ENCODE assay signal across 11 cellular contexts in genomic region chr17:38732376-38733314, GRCh38. TPM values are rescaled to one million over a fixed set of nuclear protein-coding genes. Genes with fewer than 3 reads are reported as not detected.
DNase-seq lines count a peak whose midpoint lies in the region; ATAC-seq and TF ChIP-seq lines count a peak whose summit lies in the region.
"Had no signal": no experiment of that assay in that cellular context is flagged by ENCODE, and none has a peak within 500 bp of the region (broad histone marks: within the 10 kb centered on the region; RNA-seq: fewer than 3 reads in every experiment).

No MANE protein-coding gene starts in this region.

- no peaks in the 10 kb centered on the region for H3K79me1 ChIP-seq in neuronal stem cell (ENCODE audit: low read depth, low read length)

- no peak overlapping the region for H2AK5ac ChIP-seq in neuronal stem cell (ENCODE audit: low read depth, low read length)

- peak overlapping the region; percentile 34 for H3K27ac Mint-ChIP-seq in Caco-2 (ENCODE audit: unreplicated experiment)

- TF ChIP-seq CTCF in Caco-2 (IDR thresholded peaks at IDR 0.05; ENCODE audit: insufficient read depth in 1 of 2, low read depth in 1 of 2, low read length in 1 of 2, severe bottlenecking in 1 of 2, unreplicated experiment in 1 of 2) (no peak), RWPE1 (conservative IDR thresholded peaks at IDR 0.05; ENCODE audit: low read depth) (no peak), GM10266 (IDR thresholded peaks at IDR 0.05; ENCODE audit: control insufficient read depth, insufficient read depth, low read depth, missing control alignments) (no peak)

- H3K4ac ChIP-seq in neuronal stem cell (ENCODE audit: low read length): no peak overlapping the region

- no peak overlapping the region for H2BK5ac ChIP-seq in neuronal stem cell (ENCODE audit: low read length)

- H3K18ac ChIP-seq in neuronal stem cell (ENCODE audit: low read length): no peak overlapping the region

- no peak overlapping the region for H4K91ac ChIP-seq in neuronal stem cell (ENCODE audit: low read depth, low read length, poor library complexity)

- peak overlapping the region; percentile 89 for H3K4me3 Mint-ChIP-seq in Caco-2 (ENCODE audit: unreplicated experiment)

- H2BK15ac ChIP-seq in neuronal stem cell (ENCODE audit: low read length): no peak overlapping the region

- no peak overlapping the region for H3K9ac ChIP-seq in neuronal stem cell (ENCODE audit: low read depth, low read length, poor library complexity)

- no peak for ATAC-seq in GM18909 (IDR thresholded peaks at IDR 0.05; ENCODE audit: poor library complexity, unreplicated experiment)

- no peak overlapping the region for H2BK120ac ChIP-seq in neuronal stem cell (ENCODE audit: low read depth, low read length)

- no peak overlapping the region for H3K14ac ChIP-seq in neuronal stem cell (ENCODE audit: low read length)

- intact Hi-C loops in Caco-2 (cut with micrococcal nuclease; ENCODE audit: unreplicated experiment): no loop called here

- H3K9me3 ChIP-seq in Caco-2 (no peaks in the 10 kb centered on the region), neuronal stem cell (replicated peaks in 1 of 2; ENCODE audit: control insufficient read depth in 2 of 2, insufficient read depth in 1 of 2, low read depth in 1 of 2, low read length in 2 of 2) (no peaks in the 10 kb centered on the region)

- peak overlapping the region; percentile 89 for H3K27ac ChIP-seq in RWPE1
- H3K27ac ChIP-seq in neuronal stem cell (replicated peaks; ENCODE audit: low read length): no peak overlapping the region

- H3K4me1 ChIP-seq in Caco-2: peaks cover 20% of the 10 kb centered on the region
- H3K4me1 ChIP-seq in neuronal stem cell (ENCODE audit: control insufficient read depth in 2 of 2, insufficient read depth in 1 of 2, low read depth in 1 of 2, low read length in 2 of 2): peaks cover 9 to 12% of the 10 kb centered on the region in 2 donors

- H4K8ac ChIP-seq in neuronal stem cell (ENCODE audit: low read depth, low read length): no peak overlapping the region

- no peak overlapping the region for H2BK12ac ChIP-seq in neuronal stem cell (ENCODE audit: low read length)

- CTCF ChIA-PET in Caco-2 (lab: Charles Lee) (interaction anchor here (0.5 kb wide), 1 partner anchor 175 kb away, joined by 4 read pairs; no protein-coding TSS in a partner anchor), RWPE1 (lab: Yijun Ruan, JAX) (interaction anchor here (0.7 kb wide), 1 partner anchor 124 kb away, joined by 3 read pairs; no protein-coding TSS in a partner anchor)

- no TSS peak for BruUV-seq in Caco-2 (replicated peaks; lab: Mats Ljungman, UMichigan)

- no peaks in the 10 kb centered on the region for H3K27me3 Mint-ChIP-seq in Caco-2 (ENCODE audit: insufficient read depth, unreplicated experiment)

- peak overlapping the region; percentile 58 for H3K23ac ChIP-seq in neuronal stem cell (ENCODE audit: low read depth, low read length, poor library complexity)

- POLR2A ChIA-PET in Caco-2 (lab: Charles Lee): no interaction called here
- POLR2A ChIA-PET in RWPE1 (lab: Yijun Ruan, JAX; ENCODE audit: low non-redundant PET): no interaction called here

- peaks cover 1% of the 10 kb centered on the region; the same call in 1 of the 2 replicates for H3K36me3 ChIP-seq in Caco-2 (ENCODE audit: control insufficient read depth, insufficient read depth, low read length)
- peaks cover 21 to 68% of the 10 kb centered on the region in 2 donors for H3K36me3 ChIP-seq in neuronal stem cell (replicated peaks in 1 of 2; ENCODE audit: control insufficient read depth in 2 of 2, insufficient read depth in 2 of 2, low read length in 2 of 2)

- DNase-seq in Caco-2: no peak
- DNase-seq in RWPE1 (ENCODE audit: low spot score): no peak
- DNase-seq in erythroblast (lab: John Stamatoyannopoulos, UW): peak; percentile 39 to 52
- DNase-seq in neuronal stem cell (ENCODE audit: low spot score): no peak
- no peak for DNase-seq in NCI-H1694 (lab: John Stamatoyannopoulos, UW)
- DNase-seq in GM10266 (ENCODE audit: extremely low spot score): no peak
- no peak for DNase-seq in stimulated activated CD4-positive, alpha-beta T cell treated with anti-CD3 and anti-CD28 coated beads, Interleukin-4, amount 100 ng/mL, for 1 hour
- DNase-seq: activated CD4-positive, alpha-beta T cell treated with anti-CD3 and anti-CD28 coated beads for 48 hours; NCI-H526 treated with DMSO at 0.1 percent for 48 hours; trophoblast cell had no signal

- H3K4me1 Mint-ChIP-seq in Caco-2 (ENCODE audit: low read depth, unreplicated experiment): peaks cover 6% of the 10 kb centered on the region

- H3K4me3 ChIP-seq in Caco-2 (ENCODE audit: low read depth, low read length): no peak overlapping the region
- H3K4me3 ChIP-seq in neuronal stem cell (ENCODE audit: low read length in 2 of 2): no peak overlapping the region

- H3K36me3 Mint-ChIP-seq in Caco-2 (ENCODE audit: insufficient read depth, unreplicated experiment): peaks cover 72% of the 10 kb centered on the region

- H2AFZ ChIP-seq in neuronal stem cell (ENCODE audit: low read length): no peak overlapping the region

- no peaks in the 10 kb centered on the region for H3K27me3 ChIP-seq in Caco-2 (replicated peaks; ENCODE audit: control insufficient read depth, insufficient read depth, low read length)
- H3K27me3 ChIP-seq in neuronal stem cell (ENCODE audit: control insufficient read depth in 3 of 3, insufficient read depth in 3 of 3, low read depth in 1 of 3, low read length in 3 of 3): no peaks in the 10 kb centered on the region

- H3K4me2 ChIP-seq in neuronal stem cell (ENCODE audit: insufficient read depth, low read length, poor library complexity, severe bottlenecking): no peak overlapping the region

- TF ChIP-seq POLR2A in erythroblast (IDR thresholded peaks at IDR 0.05; ENCODE audit: low read length): no peak

- no CpG with 5 or more reads among the region's 9 CpGs for WGBS in neuronal stem cell (ENCODE audit: extremely low coverage in 2 of 2, insufficient read length in 2 of 2, insufficient replicate concordance in 1 of 2), 2 donors

- H3K9me3 Mint-ChIP-seq in Caco-2 (ENCODE audit: unreplicated experiment): no peaks in the 10 kb centered on the region

RNA-seq across cellular contexts. Expression of gene CISD3, which starts 2.5 kb away (rescaled TPM):
- 16.6 and 18.3 TPM in 2 replicates for total RNA-seq in Caco-2 (2022)
- polyA plus RNA-seq in neuronal stem cell (2013, experiment 1 of 2): 4.7 TPM
- 4.8 TPM for polyA plus RNA-seq in neuronal stem cell (2013, experiment 2 of 2)

RNA-seq across cellular contexts. Expression of gene PCGF2, which starts 15.5 kb away (rescaled TPM):
- total RNA-seq in Caco-2 (2022): 91.3 and 95.1 TPM in 2 replicates
- polyA plus RNA-seq in neuronal stem cell (2013, experiment 1 of 2): 74.0 TPM
- 69.4 TPM for polyA plus RNA-seq in neuronal stem cell (2013, experiment 2 of 2)

RNA-seq across cellular contexts. Expression of gene PSMB3, which starts 19.9 kb away (rescaled TPM):
- total RNA-seq in Caco-2 (2022): 427 and 465 TPM in 2 replicates
- polyA plus RNA-seq in neuronal stem cell (2013, experiment 1 of 2): 263 TPM
- 265 TPM for polyA plus RNA-seq in neuronal stem cell (2013, experiment 2 of 2)

RNA-seq across cellular contexts. Expression of gene MLLT6, which starts 27.6 kb away (rescaled TPM):
- 69.7 and 72.5 TPM in 2 replicates for total RNA-seq in Caco-2 (2022)
- polyA plus RNA-seq in neuronal stem cell (2013, experiment 1 of 2): 14.2 TPM
- 14.1 TPM for polyA plus RNA-seq in neuronal stem cell (2013, experiment 2 of 2)

RNA-seq across cellular contexts. Expression of gene EPOP, which starts 57.9 kb away (rescaled TPM):
- total RNA-seq in Caco-2 (2022): 17.1 and 19.1 TPM in 2 replicates
- 17.0 TPM for polyA plus RNA-seq in neuronal stem cell (2013, experiment 1 of 2)
- polyA plus RNA-seq in neuronal stem cell (2013, experiment 2 of 2): 16.8 TPM

Comparison
In these comparisons a context has a peak if more than half of its experiments do, and no peak if none do; other contexts are left out.
1. DNase-seq: peak in erythroblast (2 of 2); none in Caco-2 (0 of 2), RWPE1 (single experiment), neuronal stem cell (single experiment), NCI-H1694 (single experiment), GM10266 (single experiment) and stimulated activated CD4-positive, alpha-beta T cell treated with anti-CD3 and anti-CD28 coated beads, Interleukin-4, amount 100 ng/mL, for 1 hour (single experiment).